1 cellular context compared by ENCODE assay signal in the genomic region with DNA sequence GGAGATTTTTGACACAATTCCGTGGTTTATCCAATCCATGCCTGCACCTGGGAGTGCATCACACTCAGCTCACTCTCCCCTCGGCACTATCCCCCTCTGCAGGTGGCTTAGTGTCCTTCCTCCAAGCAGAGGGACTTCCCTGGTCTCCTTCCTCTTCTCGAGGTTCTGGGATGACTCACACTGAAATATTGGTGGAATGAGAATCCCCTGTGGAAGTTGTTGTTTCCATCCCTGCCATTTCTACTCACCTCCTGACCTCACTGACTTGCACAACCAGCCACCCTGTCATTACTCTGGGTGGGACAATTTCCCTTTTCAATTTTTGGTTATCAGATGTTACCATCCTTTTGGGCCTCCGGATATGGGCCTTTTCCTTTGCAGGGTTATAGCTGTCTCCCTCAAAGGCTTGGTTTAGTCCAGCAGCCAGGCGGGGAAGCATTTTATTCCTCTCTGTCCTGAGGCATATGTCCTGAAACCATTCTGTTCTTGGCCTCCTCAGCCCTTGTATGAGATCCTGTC.
TF ChIP-seq lines count a peak whose summit lies in the region.

No MANE protein-coding gene starts in this region.

TF ChIP-seq in GM23338, 12 proteins besides CTCF, POLR2A, EP300 and RAD21 (continued from another document):
- TF ChIP-seq, protein P1, sequence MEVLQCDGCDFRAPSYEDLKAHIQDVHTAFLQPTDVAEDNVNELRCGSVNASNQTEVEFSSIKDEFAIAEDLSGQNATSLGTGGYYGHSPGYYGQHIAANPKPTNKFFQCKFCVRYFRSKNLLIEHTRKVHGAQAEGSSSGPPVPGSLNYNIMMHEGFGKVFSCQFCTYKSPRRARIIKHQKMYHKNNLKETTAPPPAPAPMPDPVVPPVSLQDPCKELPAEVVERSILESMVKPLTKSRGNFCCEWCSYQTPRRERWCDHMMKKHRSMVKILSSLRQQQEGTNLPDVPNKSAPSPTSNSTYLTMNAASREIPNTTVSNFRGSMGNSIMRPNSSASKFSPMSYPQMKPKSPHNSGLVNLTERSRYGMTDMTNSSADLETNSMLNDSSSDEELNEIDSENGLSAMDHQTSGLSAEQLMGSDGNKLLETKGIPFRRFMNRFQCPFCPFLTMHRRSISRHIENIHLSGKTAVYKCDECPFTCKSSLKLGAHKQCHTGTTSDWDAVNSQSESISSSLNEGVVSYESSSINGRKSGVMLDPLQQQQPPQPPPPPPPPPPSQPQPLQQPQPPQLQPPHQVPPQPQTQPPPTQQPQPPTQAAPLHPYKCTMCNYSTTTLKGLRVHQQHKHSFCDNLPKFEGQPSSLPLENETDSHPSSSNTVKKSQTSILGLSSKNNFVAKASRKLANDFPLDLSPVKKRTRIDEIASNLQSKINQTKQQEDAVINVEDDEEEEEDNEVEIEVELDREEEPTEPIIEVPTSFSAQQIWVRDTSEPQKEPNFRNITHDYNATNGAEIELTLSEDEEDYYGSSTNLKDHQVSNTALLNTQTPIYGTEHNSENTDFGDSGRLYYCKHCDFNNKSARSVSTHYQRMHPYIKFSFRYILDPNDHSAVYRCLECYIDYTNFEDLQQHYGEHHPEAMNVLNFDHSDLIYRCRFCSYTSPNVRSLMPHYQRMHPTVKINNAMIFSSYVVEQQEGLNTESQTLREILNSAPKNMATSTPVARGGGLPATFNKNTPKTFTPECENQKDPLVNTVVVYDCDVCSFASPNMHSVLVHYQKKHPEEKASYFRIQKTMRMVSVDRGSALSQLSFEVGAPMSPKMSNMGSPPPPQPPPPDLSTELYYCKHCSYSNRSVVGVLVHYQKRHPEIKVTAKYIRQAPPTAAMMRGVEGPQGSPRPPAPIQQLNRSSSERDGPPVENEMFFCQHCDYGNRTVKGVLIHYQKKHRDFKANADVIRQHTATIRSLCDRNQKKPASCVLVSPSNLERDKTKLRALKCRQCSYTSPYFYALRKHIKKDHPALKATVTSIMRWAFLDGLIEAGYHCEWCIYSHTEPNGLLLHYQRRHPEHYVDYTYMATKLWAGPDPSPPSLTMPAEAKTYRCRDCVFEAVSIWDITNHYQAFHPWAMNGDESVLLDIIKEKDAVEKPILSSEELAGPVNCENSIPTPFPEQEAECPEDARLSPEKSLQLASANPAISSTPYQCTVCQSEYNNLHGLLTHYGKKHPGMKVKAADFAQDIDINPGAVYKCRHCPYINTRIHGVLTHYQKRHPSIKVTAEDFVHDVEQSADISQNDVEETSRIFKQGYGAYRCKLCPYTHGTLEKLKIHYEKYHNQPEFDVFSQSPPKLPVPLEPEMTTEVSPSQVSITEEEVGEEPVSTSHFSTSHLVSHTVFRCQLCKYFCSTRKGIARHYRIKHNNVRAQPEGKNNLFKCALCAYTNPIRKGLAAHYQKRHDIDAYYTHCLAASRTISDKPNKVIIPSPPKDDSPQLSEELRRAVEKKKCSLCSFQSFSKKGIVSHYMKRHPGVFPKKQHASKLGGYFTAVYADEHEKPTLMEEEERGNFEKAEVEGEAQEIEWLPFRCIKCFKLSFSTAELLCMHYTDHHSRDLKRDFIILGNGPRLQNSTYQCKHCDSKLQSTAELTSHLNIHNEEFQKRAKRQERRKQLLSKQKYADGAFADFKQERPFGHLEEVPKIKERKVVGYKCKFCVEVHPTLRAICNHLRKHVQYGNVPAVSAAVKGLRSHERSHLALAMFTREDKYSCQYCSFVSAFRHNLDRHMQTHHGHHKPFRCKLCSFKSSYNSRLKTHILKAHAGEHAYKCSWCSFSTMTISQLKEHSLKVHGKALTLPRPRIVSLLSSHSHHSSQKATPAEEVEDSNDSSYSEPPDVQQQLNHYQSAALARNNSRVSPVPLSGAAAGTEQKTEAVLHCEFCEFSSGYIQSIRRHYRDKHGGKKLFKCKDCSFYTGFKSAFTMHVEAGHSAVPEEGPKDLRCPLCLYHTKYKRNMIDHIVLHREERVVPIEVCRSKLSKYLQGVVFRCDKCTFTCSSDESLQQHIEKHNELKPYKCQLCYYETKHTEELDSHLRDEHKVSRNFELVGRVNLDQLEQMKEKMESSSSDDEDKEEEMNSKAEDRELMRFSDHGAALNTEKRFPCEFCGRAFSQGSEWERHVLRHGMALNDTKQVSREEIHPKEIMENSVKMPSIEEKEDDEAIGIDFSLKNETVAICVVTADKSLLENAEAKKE (CRISPR knock-in tag; IDR thresholded peaks at IDR 0.05), result no peak
- TF ChIP-seq EZH2phosphoT487 (IDR thresholded peaks at IDR 0.05; ENCODE audit: unreplicated experiment) (no peak), CREB1 (CRISPR knock-in tag; IDR thresholded peaks at IDR 0.05; ENCODE audit: low read depth) (no peak), ZNF331 (CRISPR knock-in tag; IDR thresholded peaks at IDR 0.05; ENCODE audit: low read depth) (no peak)
